1 cellular context compared by ENCODE assay signal in genomic region chrX:331145-331771, GRCh38.
TF ChIP-seq lines count a peak whose summit lies in the region.

No MANE protein-coding gene starts in this region.

TF ChIP-seq in WTC11, 78 proteins besides CTCF, POLR2A, EP300 and RAD21 (continued from another document and continues in another):
- TF ChIP-seq, protein P1, sequence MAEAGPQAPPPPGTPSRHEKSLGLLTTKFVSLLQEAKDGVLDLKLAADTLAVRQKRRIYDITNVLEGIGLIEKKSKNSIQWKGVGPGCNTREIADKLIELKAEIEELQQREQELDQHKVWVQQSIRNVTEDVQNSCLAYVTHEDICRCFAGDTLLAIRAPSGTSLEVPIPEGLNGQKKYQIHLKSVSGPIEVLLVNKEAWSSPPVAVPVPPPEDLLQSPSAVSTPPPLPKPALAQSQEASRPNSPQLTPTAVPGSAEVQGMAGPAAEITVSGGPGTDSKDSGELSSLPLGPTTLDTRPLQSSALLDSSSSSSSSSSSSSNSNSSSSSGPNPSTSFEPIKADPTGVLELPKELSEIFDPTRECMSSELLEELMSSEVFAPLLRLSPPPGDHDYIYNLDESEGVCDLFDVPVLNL (CRISPR knock-in tag; IDR thresholded peaks at IDR 0.05; ENCODE audit: borderline replicate concordance, low read depth) = 0 out of 2 replicates have a peak, but pooled peaks have one; percentile 50
- no peak for TF ChIP-seq ZNF232 (CRISPR knock-in tag; IDR thresholded peaks at IDR 0.05)
- no peak for TF ChIP-seq NR2C2 (CRISPR knock-in tag; IDR thresholded peaks at IDR 0.05)
- no peak for TF ChIP-seq ZNF423 (CRISPR knock-in tag; IDR thresholded peaks at IDR 0.05)
- TF ChIP-seq, protein P2, sequence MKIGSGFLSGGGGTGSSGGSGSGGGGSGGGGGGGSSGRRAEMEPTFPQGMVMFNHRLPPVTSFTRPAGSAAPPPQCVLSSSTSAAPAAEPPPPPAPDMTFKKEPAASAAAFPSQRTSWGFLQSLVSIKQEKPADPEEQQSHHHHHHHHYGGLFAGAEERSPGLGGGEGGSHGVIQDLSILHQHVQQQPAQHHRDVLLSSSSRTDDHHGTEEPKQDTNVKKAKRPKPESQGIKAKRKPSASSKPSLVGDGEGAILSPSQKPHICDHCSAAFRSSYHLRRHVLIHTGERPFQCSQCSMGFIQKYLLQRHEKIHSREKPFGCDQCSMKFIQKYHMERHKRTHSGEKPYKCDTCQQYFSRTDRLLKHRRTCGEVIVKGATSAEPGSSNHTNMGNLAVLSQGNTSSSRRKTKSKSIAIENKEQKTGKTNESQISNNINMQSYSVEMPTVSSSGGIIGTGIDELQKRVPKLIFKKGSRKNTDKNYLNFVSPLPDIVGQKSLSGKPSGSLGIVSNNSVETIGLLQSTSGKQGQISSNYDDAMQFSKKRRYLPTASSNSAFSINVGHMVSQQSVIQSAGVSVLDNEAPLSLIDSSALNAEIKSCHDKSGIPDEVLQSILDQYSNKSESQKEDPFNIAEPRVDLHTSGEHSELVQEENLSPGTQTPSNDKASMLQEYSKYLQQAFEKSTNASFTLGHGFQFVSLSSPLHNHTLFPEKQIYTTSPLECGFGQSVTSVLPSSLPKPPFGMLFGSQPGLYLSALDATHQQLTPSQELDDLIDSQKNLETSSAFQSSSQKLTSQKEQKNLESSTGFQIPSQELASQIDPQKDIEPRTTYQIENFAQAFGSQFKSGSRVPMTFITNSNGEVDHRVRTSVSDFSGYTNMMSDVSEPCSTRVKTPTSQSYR (CRISPR knock-in tag; IDR thresholded peaks at IDR 0.05) = no peak
- TF ChIP-seq ATF1 (CRISPR knock-in tag; IDR thresholded peaks at IDR 0.05) = no peak
- TF ChIP-seq MXD4 (CRISPR knock-in tag; IDR thresholded peaks at IDR 0.05; ENCODE audit: borderline replicate concordance) = no peak
- TF ChIP-seq, protein P3, sequence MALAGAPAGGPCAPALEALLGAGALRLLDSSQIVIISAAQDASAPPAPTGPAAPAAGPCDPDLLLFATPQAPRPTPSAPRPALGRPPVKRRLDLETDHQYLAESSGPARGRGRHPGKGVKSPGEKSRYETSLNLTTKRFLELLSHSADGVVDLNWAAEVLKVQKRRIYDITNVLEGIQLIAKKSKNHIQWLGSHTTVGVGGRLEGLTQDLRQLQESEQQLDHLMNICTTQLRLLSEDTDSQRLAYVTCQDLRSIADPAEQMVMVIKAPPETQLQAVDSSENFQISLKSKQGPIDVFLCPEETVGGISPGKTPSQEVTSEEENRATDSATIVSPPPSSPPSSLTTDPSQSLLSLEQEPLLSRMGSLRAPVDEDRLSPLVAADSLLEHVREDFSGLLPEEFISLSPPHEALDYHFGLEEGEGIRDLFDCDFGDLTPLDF (CRISPR knock-in tag; IDR thresholded peaks at IDR 0.05) = no peak
- TF ChIP-seq HMGA2 (CRISPR knock-in tag; IDR thresholded peaks at IDR 0.05) = no peak
- no peak for TF ChIP-seq TEAD4 (CRISPR knock-in tag; IDR thresholded peaks at IDR 0.05)
- 0 out of 2 replicates have a peak, but pooled peaks have one; percentile 41 for TF ChIP-seq ZBTB43 (CRISPR knock-in tag; IDR thresholded peaks at IDR 0.05)
- TF ChIP-seq, protein P4, sequence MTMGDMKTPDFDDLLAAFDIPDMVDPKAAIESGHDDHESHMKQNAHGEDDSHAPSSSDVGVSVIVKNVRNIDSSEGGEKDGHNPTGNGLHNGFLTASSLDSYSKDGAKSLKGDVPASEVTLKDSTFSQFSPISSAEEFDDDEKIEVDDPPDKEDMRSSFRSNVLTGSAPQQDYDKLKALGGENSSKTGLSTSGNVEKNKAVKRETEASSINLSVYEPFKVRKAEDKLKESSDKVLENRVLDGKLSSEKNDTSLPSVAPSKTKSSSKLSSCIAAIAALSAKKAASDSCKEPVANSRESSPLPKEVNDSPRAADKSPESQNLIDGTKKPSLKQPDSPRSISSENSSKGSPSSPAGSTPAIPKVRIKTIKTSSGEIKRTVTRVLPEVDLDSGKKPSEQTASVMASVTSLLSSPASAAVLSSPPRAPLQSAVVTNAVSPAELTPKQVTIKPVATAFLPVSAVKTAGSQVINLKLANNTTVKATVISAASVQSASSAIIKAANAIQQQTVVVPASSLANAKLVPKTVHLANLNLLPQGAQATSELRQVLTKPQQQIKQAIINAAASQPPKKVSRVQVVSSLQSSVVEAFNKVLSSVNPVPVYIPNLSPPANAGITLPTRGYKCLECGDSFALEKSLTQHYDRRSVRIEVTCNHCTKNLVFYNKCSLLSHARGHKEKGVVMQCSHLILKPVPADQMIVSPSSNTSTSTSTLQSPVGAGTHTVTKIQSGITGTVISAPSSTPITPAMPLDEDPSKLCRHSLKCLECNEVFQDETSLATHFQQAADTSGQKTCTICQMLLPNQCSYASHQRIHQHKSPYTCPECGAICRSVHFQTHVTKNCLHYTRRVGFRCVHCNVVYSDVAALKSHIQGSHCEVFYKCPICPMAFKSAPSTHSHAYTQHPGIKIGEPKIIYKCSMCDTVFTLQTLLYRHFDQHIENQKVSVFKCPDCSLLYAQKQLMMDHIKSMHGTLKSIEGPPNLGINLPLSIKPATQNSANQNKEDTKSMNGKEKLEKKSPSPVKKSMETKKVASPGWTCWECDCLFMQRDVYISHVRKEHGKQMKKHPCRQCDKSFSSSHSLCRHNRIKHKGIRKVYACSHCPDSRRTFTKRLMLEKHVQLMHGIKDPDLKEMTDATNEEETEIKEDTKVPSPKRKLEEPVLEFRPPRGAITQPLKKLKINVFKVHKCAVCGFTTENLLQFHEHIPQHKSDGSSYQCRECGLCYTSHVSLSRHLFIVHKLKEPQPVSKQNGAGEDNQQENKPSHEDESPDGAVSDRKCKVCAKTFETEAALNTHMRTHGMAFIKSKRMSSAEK (CRISPR knock-in tag; IDR thresholded peaks at IDR 0.05; ENCODE audit: borderline replicate concordance) = no peak
- TF ChIP-seq GRHL2 (CRISPR knock-in tag; IDR thresholded peaks at IDR 0.05; ENCODE audit: insufficient replicate concordance, severe bottlenecking) = no peak
- TF ChIP-seq, protein P5, sequence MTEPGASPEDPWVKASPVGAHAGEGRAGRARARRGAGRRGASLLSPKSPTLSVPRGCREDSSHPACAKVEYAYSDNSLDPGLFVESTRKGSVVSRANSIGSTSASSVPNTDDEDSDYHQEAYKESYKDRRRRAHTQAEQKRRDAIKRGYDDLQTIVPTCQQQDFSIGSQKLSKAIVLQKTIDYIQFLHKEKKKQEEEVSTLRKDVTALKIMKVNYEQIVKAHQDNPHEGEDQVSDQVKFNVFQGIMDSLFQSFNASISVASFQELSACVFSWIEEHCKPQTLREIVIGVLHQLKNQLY (CRISPR knock-in tag; IDR thresholded peaks at IDR 0.05) = no peak
- TF ChIP-seq, protein P6, sequence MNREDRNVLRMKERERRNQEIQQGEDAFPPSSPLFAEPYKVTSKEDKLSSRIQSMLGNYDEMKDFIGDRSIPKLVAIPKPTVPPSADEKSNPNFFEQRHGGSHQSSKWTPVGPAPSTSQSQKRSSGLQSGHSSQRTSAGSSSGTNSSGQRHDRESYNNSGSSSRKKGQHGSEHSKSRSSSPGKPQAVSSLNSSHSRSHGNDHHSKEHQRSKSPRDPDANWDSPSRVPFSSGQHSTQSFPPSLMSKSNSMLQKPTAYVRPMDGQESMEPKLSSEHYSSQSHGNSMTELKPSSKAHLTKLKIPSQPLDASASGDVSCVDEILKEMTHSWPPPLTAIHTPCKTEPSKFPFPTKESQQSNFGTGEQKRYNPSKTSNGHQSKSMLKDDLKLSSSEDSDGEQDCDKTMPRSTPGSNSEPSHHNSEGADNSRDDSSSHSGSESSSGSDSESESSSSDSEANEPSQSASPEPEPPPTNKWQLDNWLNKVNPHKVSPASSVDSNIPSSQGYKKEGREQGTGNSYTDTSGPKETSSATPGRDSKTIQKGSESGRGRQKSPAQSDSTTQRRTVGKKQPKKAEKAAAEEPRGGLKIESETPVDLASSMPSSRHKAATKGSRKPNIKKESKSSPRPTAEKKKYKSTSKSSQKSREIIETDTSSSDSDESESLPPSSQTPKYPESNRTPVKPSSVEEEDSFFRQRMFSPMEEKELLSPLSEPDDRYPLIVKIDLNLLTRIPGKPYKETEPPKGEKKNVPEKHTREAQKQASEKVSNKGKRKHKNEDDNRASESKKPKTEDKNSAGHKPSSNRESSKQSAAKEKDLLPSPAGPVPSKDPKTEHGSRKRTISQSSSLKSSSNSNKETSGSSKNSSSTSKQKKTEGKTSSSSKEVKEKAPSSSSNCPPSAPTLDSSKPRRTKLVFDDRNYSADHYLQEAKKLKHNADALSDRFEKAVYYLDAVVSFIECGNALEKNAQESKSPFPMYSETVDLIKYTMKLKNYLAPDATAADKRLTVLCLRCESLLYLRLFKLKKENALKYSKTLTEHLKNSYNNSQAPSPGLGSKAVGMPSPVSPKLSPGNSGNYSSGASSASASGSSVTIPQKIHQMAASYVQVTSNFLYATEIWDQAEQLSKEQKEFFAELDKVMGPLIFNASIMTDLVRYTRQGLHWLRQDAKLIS (CRISPR knock-in tag; IDR thresholded peaks at IDR 0.05; ENCODE audit: borderline replicate concordance) = no peak
- no peak for TF ChIP-seq ZNF263 (CRISPR knock-in tag; IDR thresholded peaks at IDR 0.05; ENCODE audit: low read depth)
- TF ChIP-seq ZNF121 (CRISPR knock-in tag; IDR thresholded peaks at IDR 0.05) = no peak
- no peak for TF ChIP-seq ZBTB21 (CRISPR knock-in tag; IDR thresholded peaks at IDR 0.05; ENCODE audit: borderline replicate concordance)
- TF ChIP-seq, protein P7, sequence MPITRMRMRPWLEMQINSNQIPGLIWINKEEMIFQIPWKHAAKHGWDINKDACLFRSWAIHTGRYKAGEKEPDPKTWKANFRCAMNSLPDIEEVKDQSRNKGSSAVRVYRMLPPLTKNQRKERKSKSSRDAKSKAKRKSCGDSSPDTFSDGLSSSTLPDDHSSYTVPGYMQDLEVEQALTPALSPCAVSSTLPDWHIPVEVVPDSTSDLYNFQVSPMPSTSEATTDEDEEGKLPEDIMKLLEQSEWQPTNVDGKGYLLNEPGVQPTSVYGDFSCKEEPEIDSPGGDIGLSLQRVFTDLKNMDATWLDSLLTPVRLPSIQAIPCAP (CRISPR knock-in tag; IDR thresholded peaks at IDR 0.05) = no peak; the same call in 1 of the 2 replicates
- TF ChIP-seq ELF4 (CRISPR knock-in tag; IDR thresholded peaks at IDR 0.05; ENCODE audit: low read depth) = no peak
- TF ChIP-seq RELA (CRISPR knock-in tag; IDR thresholded peaks at IDR 0.05; ENCODE audit: borderline replicate concordance) = no peak
- TF ChIP-seq, protein P8, sequence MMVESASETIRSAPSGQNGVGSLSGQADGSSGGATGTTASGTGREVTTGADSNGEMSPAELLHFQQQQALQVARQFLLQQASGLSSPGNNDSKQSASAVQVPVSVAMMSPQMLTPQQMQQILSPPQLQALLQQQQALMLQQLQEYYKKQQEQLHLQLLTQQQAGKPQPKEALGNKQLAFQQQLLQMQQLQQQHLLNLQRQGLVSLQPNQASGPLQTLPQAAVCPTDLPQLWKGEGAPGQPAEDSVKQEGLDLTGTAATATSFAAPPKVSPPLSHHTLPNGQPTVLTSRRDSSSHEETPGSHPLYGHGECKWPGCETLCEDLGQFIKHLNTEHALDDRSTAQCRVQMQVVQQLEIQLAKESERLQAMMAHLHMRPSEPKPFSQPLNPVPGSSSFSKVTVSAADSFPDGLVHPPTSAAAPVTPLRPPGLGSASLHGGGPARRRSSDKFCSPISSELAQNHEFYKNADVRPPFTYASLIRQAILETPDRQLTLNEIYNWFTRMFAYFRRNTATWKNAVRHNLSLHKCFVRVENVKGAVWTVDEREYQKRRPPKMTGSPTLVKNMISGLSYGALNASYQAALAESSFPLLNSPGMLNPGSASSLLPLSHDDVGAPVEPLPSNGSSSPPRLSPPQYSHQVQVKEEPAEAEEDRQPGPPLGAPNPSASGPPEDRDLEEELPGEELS (CRISPR knock-in tag; IDR thresholded peaks at IDR 0.05) = 0 out of 2 replicates have a peak, but pooled peaks have one; percentile 48
- TF ChIP-seq, protein P9, sequence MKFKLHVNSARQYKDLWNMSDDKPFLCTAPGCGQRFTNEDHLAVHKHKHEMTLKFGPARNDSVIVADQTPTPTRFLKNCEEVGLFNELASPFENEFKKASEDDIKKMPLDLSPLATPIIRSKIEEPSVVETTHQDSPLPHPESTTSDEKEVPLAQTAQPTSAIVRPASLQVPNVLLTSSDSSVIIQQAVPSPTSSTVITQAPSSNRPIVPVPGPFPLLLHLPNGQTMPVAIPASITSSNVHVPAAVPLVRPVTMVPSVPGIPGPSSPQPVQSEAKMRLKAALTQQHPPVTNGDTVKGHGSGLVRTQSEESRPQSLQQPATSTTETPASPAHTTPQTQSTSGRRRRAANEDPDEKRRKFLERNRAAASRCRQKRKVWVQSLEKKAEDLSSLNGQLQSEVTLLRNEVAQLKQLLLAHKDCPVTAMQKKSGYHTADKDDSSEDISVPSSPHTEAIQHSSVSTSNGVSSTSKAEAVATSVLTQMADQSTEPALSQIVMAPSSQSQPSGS (CRISPR knock-in tag; IDR thresholded peaks at IDR 0.05; ENCODE audit: borderline replicate concordance, low read depth) = no peak
- TF ChIP-seq, protein P10, sequence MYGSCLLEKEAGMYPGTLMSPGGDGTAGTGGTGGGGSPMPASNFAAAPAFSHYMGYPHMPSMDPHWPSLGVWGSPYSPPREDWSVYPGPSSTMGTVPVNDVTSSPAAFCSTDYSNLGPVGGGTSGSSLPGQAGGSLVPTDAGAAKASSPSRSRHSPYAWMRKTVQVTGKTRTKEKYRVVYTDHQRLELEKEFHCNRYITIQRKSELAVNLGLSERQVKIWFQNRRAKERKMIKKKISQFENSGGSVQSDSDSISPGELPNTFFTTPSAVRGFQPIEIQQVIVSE (CRISPR knock-in tag; IDR thresholded peaks at IDR 0.05; ENCODE audit: borderline replicate concordance) = no peak
- 0 out of 2 replicates have a peak, but pooled peaks have one; percentile 48 for TF ChIP-seq FOXK1 (CRISPR knock-in tag; IDR thresholded peaks at IDR 0.05)
- peak; percentile 50; the same call in 1 of the 2 replicates for TF ChIP-seq NFATC4 (CRISPR knock-in tag; IDR thresholded peaks at IDR 0.05)
- no peak for TF ChIP-seq IRF2 (CRISPR knock-in tag; IDR thresholded peaks at IDR 0.05; ENCODE audit: borderline replicate concordance, low read depth)
- TF ChIP-seq SOX15 (CRISPR knock-in tag; IDR thresholded peaks at IDR 0.05) = no peak
- 0 out of 2 replicates have a peak, but pooled peaks have one; percentile 20 for TF ChIP-seq NFYB (CRISPR knock-in tag; conservative IDR thresholded peaks at IDR 0.05; ENCODE audit: low read depth)
- no peak for TF ChIP-seq ATF3 (CRISPR knock-in tag; conservative IDR thresholded peaks at IDR 0.05)
- no peak for TF ChIP-seq GTF2I (CRISPR knock-in tag; conservative IDR thresholded peaks at IDR 0.05)
- TF ChIP-seq E2F5 (CRISPR knock-in tag; IDR thresholded peaks at IDR 0.05) = no peak
- peak; percentile 64; the same call in 1 of the 2 replicates for TF ChIP-seq EMX1 (CRISPR knock-in tag; IDR thresholded peaks at IDR 0.05)
- no peak for TF ChIP-seq TCF7 (CRISPR knock-in tag; IDR thresholded peaks at IDR 0.05; ENCODE audit: low read depth)
